In the genomic region with DNA sequence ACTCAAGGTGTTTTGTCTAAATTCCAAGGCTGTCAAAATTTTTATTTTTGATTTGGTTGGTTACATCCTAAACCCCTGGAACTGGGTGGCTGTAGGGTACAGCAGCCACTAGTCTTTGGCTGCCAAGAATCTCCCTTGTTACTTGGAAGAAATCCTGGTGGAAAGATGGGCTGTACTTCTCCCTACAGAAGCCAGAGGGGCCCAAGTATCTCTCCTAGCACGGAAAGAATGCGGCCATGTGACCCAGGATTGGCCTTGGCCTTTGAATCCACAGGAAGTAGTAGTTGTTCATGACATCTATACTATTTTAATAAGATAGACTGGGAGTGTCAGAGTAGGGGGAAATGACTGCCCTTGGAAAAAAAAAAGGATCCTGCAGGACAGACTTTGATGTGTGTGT, we compare ENCODE assay signal across 18 cellular contexts. TPM values are rescaled to one million over a fixed set of nuclear protein-coding genes. Genes with fewer than 3 reads are reported as not detected.
DNase-seq lines count a peak whose midpoint lies in the region; ATAC-seq and TF ChIP-seq lines count a peak whose summit lies in the region.
"Had no signal": no experiment of that assay in that cellular context is flagged by ENCODE, and none has a peak within 500 bp of the region (broad histone marks: within the 10 kb centered on the region; RNA-seq: fewer than 3 reads in every experiment).

No MANE protein-coding gene starts in this region.

- H3K79me2 ChIP-seq in SK-N-SH (ENCODE audit: insufficient read depth) (no peaks in the 10 kb centered on the region), neural progenitor cell (ENCODE audit: low read depth) (no peaks in the 10 kb centered on the region)

- ATAC-seq in SK-N-SH treated with all-trans-retinoic acid at 6 μM for 48 hours (peak; percentile 62), foreskin keratinocyte (peak; percentile 66)
- ATAC-seq: activated T-helper 17 cell treated with anti-CD3 and anti-CD28 coated beads, Interleukin-2, amount 50 U/mL, for 72 hours; left cardiac atrium had no signal

- peaks cover 12% of the 10 kb centered on the region for H3K36me3 Mint-ChIP-seq in type B pancreatic cell
- H3K36me3 Mint-ChIP-seq in neural progenitor cell = peaks cover 5% of the 10 kb centered on the region
- H3K36me3 Mint-ChIP-seq: CD4-positive, CD25-positive, alpha-beta regulatory T cell had no signal

- H4K20me1 ChIP-seq in SK-N-SH (ENCODE audit: insufficient read depth) (no peaks in the 10 kb centered on the region), neural progenitor cell (ENCODE audit: low read depth) (no peaks in the 10 kb centered on the region)

- H3K4me3 Mint-ChIP-seq in type B pancreatic cell (no peak overlapping the region), neural progenitor cell (no peak overlapping the region)
- H3K4me3 Mint-ChIP-seq: activated T-helper 17 cell treated with anti-CD3 and anti-CD28 coated beads, Interleukin-2, amount 50 U/mL, for 72 hours; CD4-positive, CD25-positive, alpha-beta regulatory T cell had no signal

- H3K27me3 ChIP-seq in SK-N-SH (ENCODE audit: insufficient read depth) = no peaks in the 10 kb centered on the region
- H3K27me3 ChIP-seq in foreskin keratinocyte = no peaks in the 10 kb centered on the region
- H3K27me3 ChIP-seq in neural progenitor cell = no peaks in the 10 kb centered on the region

- POLR2A ChIA-PET in SK-N-SH (lab: Yijun Ruan, JAX) = no interaction called here

- CTCF ChIA-PET in SK-N-SH (lab: Yijun Ruan, JAX) = no interaction called here

- H3K4me1 ChIP-seq in SK-N-SH (ENCODE audit: control insufficient read depth in 1 of 2, insufficient read depth in 2 of 2, low read depth in 1 of 2, low read length in 1 of 2) = no peaks in the 10 kb centered on the region
- H3K4me1 ChIP-seq in foreskin keratinocyte = peaks cover 18% of the 10 kb centered on the region
- H3K4me1 ChIP-seq in neural progenitor cell = no peaks in the 10 kb centered on the region

- WGBS in SK-N-SH (ENCODE audit: low lambda C conversion rate) = 76% methylated on average over 2 of the region's 2 CpGs

- H3K27me3 Mint-ChIP-seq in type B pancreatic cell = peaks cover 6% of the 10 kb centered on the region
- H3K27me3 Mint-ChIP-seq in neural progenitor cell (ENCODE audit: insufficient read depth, low read depth) = no peaks in the 10 kb centered on the region

- DNase-seq in SK-N-SH (no peak), SK-MEL-5 (ENCODE audit: low read depth, low spot score) (peak; percentile 17), foreskin keratinocyte (peak; percentile 69 to 78), type B pancreatic cell (ENCODE audit: extremely low spot score, unreplicated experiment) (no peak), neural progenitor cell (ENCODE audit: low spot score) (no peak), inferior parietal cortex (ENCODE audit: extremely low spot score) (no peak)
- DNase-seq in activated CD4-positive, alpha-beta T cell treated with anti-CD3 and anti-CD28 coated beads, Interleukin-2, amount 50 U/mL, for 1 hour = no peak
- DNase-seq: 8988T; activated CD8-positive, alpha-beta memory T cell treated with anti-CD3 and anti-CD28 coated beads for 24 hours; CD4-positive, CD25-positive, alpha-beta regulatory T cell; glutamatergic neuron; Kasumi-1; left cardiac atrium; NCI-H1694 treated with DMSO at 0.1 percent for 48 hours; NCI-H524 treated with DMSO at 0.1 percent for 48 hours had no signal

- no peak for TF ChIP-seq RAD21 in SK-N-SH (IDR thresholded peaks at IDR 0.05; ENCODE audit: low read length)

- no peaks in the 10 kb centered on the region for H3K4me1 Mint-ChIP-seq in type B pancreatic cell (ENCODE audit: unreplicated experiment)
- H3K4me1 Mint-ChIP-seq in neural progenitor cell = peaks cover 6% of the 10 kb centered on the region
- H3K4me1 Mint-ChIP-seq: activated T-helper 17 cell treated with anti-CD3 and anti-CD28 coated beads, Interleukin-2, amount 50 U/mL, for 72 hours; CD4-positive, CD25-positive, alpha-beta regulatory T cell had no signal

- H3K27ac ChIP-seq in SK-N-SH (ENCODE audit: low read depth in 2 of 2, low read length in 1 of 2) = no peak overlapping the region
- H3K27ac ChIP-seq in foreskin keratinocyte = no peak overlapping the region
- no peak overlapping the region for H3K27ac ChIP-seq in neural progenitor cell
- H3K27ac ChIP-seq: HL-60 had no signal

- TF ChIP-seq CTCF in SK-N-SH (IDR thresholded peaks at IDR 0.05) (no peak), foreskin keratinocyte (conservative IDR thresholded peaks at IDR 0.05) (peak; percentile 50), type B pancreatic cell (conservative IDR thresholded peaks at IDR 0.05) (peak; percentile 17), neural progenitor cell (IDR thresholded peaks at IDR 0.05) (no peak)

- H3F3A ChIP-seq in SK-N-SH (replicated peaks; ENCODE audit: insufficient read depth) (no peaks in the 10 kb centered on the region), neural progenitor cell (ENCODE audit: low read depth) (no peaks in the 10 kb centered on the region)

- H3K9me2 ChIP-seq in SK-N-SH = no peaks in the 10 kb centered on the region

- H3K4me3 ChIP-seq in SK-N-SH (ENCODE audit: low read depth in 2 of 2, low read length in 1 of 2) = no peak overlapping the region
- no peak overlapping the region for H3K4me3 ChIP-seq in neural progenitor cell

- no peak for TF ChIP-seq EP300 in SK-N-SH (IDR thresholded peaks at IDR 0.05; ENCODE audit: borderline replicate concordance in 1 of 2, low read depth in 1 of 2, low read length in 1 of 2)

- H3K9ac ChIP-seq in SK-N-SH (no peak overlapping the region), neural progenitor cell (no peak overlapping the region)

- H2AFZ ChIP-seq in SK-N-SH (ENCODE audit: low read depth) = no peak overlapping the region
- no peak overlapping the region for H2AFZ ChIP-seq in neural progenitor cell (replicated peaks)

- H3K9me3 Mint-ChIP-seq in type B pancreatic cell (peaks cover 17% of the 10 kb centered on the region), neural progenitor cell (peaks cover 20% of the 10 kb centered on the region)

- H3K9me3 ChIP-seq in SK-N-SH (no peaks in the 10 kb centered on the region), neural progenitor cell (ENCODE audit: low read depth) (no peaks in the 10 kb centered on the region)

- H3K27ac Mint-ChIP-seq in type B pancreatic cell (no peak overlapping the region), neural progenitor cell (no peak overlapping the region)
- H3K27ac Mint-ChIP-seq: activated T-helper 17 cell treated with anti-CD3 and anti-CD28 coated beads, Interleukin-2, amount 50 U/mL, for 72 hours; CD4-positive, CD25-positive, alpha-beta regulatory T cell had no signal

- H3K36me3 ChIP-seq in SK-N-SH (replicated peaks in 1 of 2; ENCODE audit: control insufficient read depth in 1 of 2, insufficient read depth in 2 of 2, low read length in 1 of 2) (no peaks in the 10 kb centered on the region), neural progenitor cell (no peaks in the 10 kb centered on the region)

- H3K4me2 ChIP-seq in SK-N-SH (no peak overlapping the region), neural progenitor cell (no peak overlapping the region)

- in situ Hi-C loops in SK-MEL-5 (cut with HindIII; ENCODE audit: low pct_unique_long_range_greater_than_20kb, low sequenced_read_pairs) = no loop called here

TF ChIP-seq in SK-N-SH treated with all-trans-retinoic acid at 6 μM for 48 hours, 23 proteins besides CTCF, POLR2A, EP300 and RAD21:
- no peak for TF ChIP-seq GLIS3 (CRISPR knock-in tag; IDR thresholded peaks at IDR 0.05)

TF ChIP-seq in SK-N-SH, 30 proteins besides CTCF, POLR2A, EP300 and RAD21 (continues in another document):
- TF ChIP-seq YY1 (IDR thresholded peaks at IDR 0.05; ENCODE audit: low read depth) (no peak), SMC3 (IDR thresholded peaks at IDR 0.05; ENCODE audit: low read depth, low read length) (no peak), TEAD4 (IDR thresholded peaks at IDR 0.05; ENCODE audit: borderline replicate concordance, insufficient read depth) (no peak), ELF1 (IDR thresholded peaks at IDR 0.05) (no peak), TAF1 (IDR thresholded peaks at IDR 0.05; ENCODE audit: borderline replicate concordance, low read depth, low read length) (no peak), RCOR1 (IDR thresholded peaks at IDR 0.05; ENCODE audit: low read length) (no peak)
- TF ChIP-seq, protein P1, sequence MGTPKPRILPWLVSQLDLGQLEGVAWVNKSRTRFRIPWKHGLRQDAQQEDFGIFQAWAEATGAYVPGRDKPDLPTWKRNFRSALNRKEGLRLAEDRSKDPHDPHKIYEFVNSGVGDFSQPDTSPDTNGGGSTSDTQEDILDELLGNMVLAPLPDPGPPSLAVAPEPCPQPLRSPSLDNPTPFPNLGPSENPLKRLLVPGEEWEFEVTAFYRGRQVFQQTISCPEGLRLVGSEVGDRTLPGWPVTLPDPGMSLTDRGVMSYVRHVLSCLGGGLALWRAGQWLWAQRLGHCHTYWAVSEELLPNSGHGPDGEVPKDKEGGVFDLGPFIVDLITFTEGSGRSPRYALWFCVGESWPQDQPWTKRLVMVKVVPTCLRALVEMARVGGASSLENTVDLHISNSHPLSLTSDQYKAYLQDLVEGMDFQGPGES (IDR thresholded peaks at IDR 0.05; ENCODE audit: low read depth, low read length) = no peak
- TF ChIP-seq, protein P2, sequence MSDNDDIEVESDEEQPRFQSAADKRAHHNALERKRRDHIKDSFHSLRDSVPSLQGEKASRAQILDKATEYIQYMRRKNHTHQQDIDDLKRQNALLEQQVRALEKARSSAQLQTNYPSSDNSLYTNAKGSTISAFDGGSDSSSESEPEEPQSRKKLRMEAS (IDR thresholded peaks at IDR 0.05; ENCODE audit: low read depth) = no peak

RNA-seq across cellular contexts. Expression of a gene that starts 54.4 kb away (rescaled TPM):
- polyA plus RNA-seq in SK-N-SH (2012; rRNA removed) (not detected in 2 replicates), foreskin keratinocyte (0.54 and 0.75 TPM in 2 replicates)
- polyA plus RNA-seq in SK-N-SH (2012; cell fraction: cytosol; rRNA removed) = under 0.01 TPM in 1 of 2 replicates, not detected in the other
- polyA plus RNA-seq in SK-N-SH (2012; cell fraction: nucleus; rRNA removed) = not detected in 2 replicates
- total RNA-seq in SK-MEL-5 (2014; rRNA removed; shearing (Covaris generic)) = 1.3 and 1.8 TPM in 2 replicates
- polyA plus RNA-seq in SK-MEL-5 (2015; cell fraction: cytosol; rRNA removed) = 1.3 and 1.5 TPM in 2 replicates
- polyA plus RNA-seq in SK-MEL-5 (2015; cell fraction: nucleus; rRNA removed) = 0.92 and 2.4 TPM in 2 replicates
- total RNA-seq in foreskin keratinocyte (2.6 and 2.8 TPM in 2 replicates), type B pancreatic cell (ENCODE audit: low replicate concordance) (0.46 and 1.2 TPM in 2 replicates), neural progenitor cell (ENCODE audit: low replicate concordance) (16.8 and 27.3 TPM in 2 replicates)
- total RNA-seq: CD4-positive, CD25-positive, alpha-beta regulatory T cell; left cardiac atrium had no signal
- polyA plus RNA-seq: CD4-positive, CD25-positive, alpha-beta regulatory T cell had no signal

Comparison
In these comparisons a context has a peak if more than half of its experiments do, and no peak if none do; other contexts are left out.
1. DNase-seq: peak in SK-MEL-5 (single experiment) and foreskin keratinocyte (2 of 2); none in SK-N-SH (single experiment), type B pancreatic cell (single experiment), neural progenitor cell (single experiment), activated CD4-positive, alpha-beta T cell treated with anti-CD3 and anti-CD28 coated beads, Interleukin-2, amount 50 U/mL, for 1 hour (single experiment) and inferior parietal cortex (single experiment).
2. CTCF ChIP-seq: peak in foreskin keratinocyte (single experiment) and type B pancreatic cell (single experiment); none in SK-N-SH (single experiment) and neural progenitor cell (single experiment).